ENCODE assay signal across 18 cellular contexts in the genomic region with DNA sequence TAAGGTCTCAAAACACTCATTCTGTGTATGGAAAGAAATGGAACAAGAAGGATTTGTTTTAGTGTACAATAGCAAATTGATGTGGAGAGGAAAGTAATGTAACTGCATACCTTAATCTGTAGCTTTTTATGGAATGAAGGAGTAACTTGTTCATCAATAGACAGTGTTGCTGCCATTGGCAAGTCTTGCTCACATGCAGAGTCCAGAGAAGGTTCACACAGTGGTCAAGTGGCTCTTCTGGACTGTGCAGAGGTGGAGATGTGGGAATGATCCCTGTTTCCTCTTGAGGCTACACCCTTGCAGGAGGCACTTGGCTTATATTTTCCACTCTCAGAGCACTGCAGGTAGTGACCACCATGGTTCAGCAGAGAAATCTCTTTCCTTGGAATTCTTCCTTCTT.
"Had no signal": no experiment of that assay in that cellular context is flagged by ENCODE, and none has a peak within 500 bp of the region (broad histone marks: within the 10 kb centered on the region; RNA-seq: fewer than 3 reads in every experiment).

No MANE protein-coding gene starts in this region.

- H3K27ac ChIP-seq: coronary artery, epithelial cell of prostate, ovary, sigmoid colon, testis, uterus had no signal

- H3K27me3 Mint-ChIP-seq: activated CD4-positive, alpha-beta T cell treated with anti-CD3 and anti-CD28 coated beads for 36 hours had no signal

- DNase-seq: activated CD4-positive, alpha-beta memory T cell treated with anti-CD3 and anti-CD28 coated beads, Interleukin-2, amount 10 ng/mL, durations not matched to agents 7 days and 5 days; activated CD4-positive, alpha-beta T cell treated with anti-CD3 and anti-CD28 coated beads for 36 hours; activated CD8-positive, alpha-beta memory T cell treated with anti-CD3 and anti-CD28 coated beads, Interleukin-2, amount 50 U/mL, for 4 hours; activated naive CD4-positive, alpha-beta T cell; aorta; effector memory CD4-positive, alpha-beta T cell; ovary; sigmoid colon; stimulated activated CD4-positive, alpha-beta T cell treated with anti-CD3 and anti-CD28 coated beads, Interleukin-4, amount 100 ng/mL, for 1 hour; stimulated activated CD8-positive, alpha-beta memory T cell treated with anti-CD3 and anti-CD28 coated beads, Interleukin-4, amount 100 ng/mL, for 48 hours; T-helper 9 cell; testis; uterus had no signal

- H3K4me3 ChIP-seq: coronary artery, ovary, sigmoid colon, testis, uterus had no signal

- H3K9me3 ChIP-seq: ovary, sigmoid colon, testis, uterus had no signal

- H3K27me3 ChIP-seq: ovary, sigmoid colon, testis, uterus had no signal

- ATAC-seq: activated CD4-positive, alpha-beta T cell treated with anti-CD3 and anti-CD28 coated beads for 36 hours had no signal

- H3K4me1 ChIP-seq: testis, uterus had no signal

- H3K36me3 ChIP-seq: ovary, sigmoid colon, uterus had no signal

- H3K36me3 Mint-ChIP-seq: mesothelial cell of epicardium had no signal

- H3K9me3 Mint-ChIP-seq: activated CD4-positive, alpha-beta memory T cell treated with anti-CD3 and anti-CD28 coated beads, Interleukin-2, amount 10 ng/mL, durations not matched to agents 7 days and 5 days; neural crest cell; stimulated activated naive CD8-positive, alpha-beta T cell treated with anti-CD3 and anti-CD28 coated beads, Interleukin-15, Interleukin-2, amounts not matched to agents 100 ng/mL and 50 ng/mL, for 24 hours had no signal

- H3K4me3 Mint-ChIP-seq: activated CD4-positive, alpha-beta memory T cell treated with anti-CD3 and anti-CD28 coated beads, Interleukin-2, amount 10 ng/mL, durations not matched to agents 7 days and 5 days; activated CD4-positive, alpha-beta T cell treated with anti-CD3 and anti-CD28 coated beads for 36 hours; mesothelial cell of epicardium; neural crest cell; stimulated activated naive CD8-positive, alpha-beta T cell treated with anti-CD3 and anti-CD28 coated beads, Interleukin-15, Interleukin-2, amounts not matched to agents 100 ng/mL and 50 ng/mL, for 24 hours had no signal

- H3K27ac Mint-ChIP-seq: activated CD4-positive, alpha-beta memory T cell treated with anti-CD3 and anti-CD28 coated beads, Interleukin-2, amount 10 ng/mL, durations not matched to agents 7 days and 5 days; activated CD4-positive, alpha-beta T cell treated with anti-CD3 and anti-CD28 coated beads for 36 hours; mesothelial cell of epicardium; stimulated activated naive CD8-positive, alpha-beta T cell treated with anti-CD3 and anti-CD28 coated beads, Interleukin-15, Interleukin-2, amounts not matched to agents 100 ng/mL and 50 ng/mL, for 24 hours had no signal
